8 cellular contexts compared by ENCODE assay signal in the genomic region with DNA sequence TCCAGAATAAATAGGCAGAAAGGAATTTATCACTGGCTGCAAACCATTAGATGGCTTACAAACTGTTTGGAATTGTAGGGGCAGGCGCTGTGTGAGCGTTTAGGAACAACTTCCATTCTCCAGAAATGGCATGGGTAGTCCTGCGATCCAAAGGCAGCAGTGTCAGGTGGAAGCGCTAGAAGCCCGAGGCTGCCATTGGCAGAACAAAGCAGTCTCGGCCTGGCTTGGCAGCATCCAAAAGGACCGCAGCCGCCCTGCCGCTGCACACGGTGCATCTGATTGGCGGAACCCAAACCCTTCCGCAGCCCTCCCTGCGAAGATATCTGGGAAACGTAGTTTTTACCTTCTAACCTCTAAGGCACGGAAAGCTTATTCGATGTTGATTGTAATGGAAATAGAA. TPM values are rescaled to one million over a fixed set of nuclear protein-coding genes. Genes with fewer than 3 reads are reported as not detected.
A peak's percentile ranks its signal among the peaks of the same experiment; 100 is the strongest.
DNase-seq lines count a peak whose midpoint lies in the region; ATAC-seq and TF ChIP-seq lines count a peak whose summit lies in the region.

No MANE protein-coding gene starts in this region.

- H3K4me3 ChIP-seq in adrenal gland (peak overlapping the region in 1 of 4 donors; percentile 9), ovary (peak overlapping the region; percentile 23), upper lobe of right lung (no peak overlapping the region)

- TF ChIP-seq POLR2A in adrenal gland (IDR thresholded peaks at IDR 0.05), result no peak
- no peak for TF ChIP-seq POLR2A in ovary (IDR thresholded peaks at IDR 0.05)

- H3K27ac ChIP-seq in adrenal gland, result no peak overlapping the region
- H3K27ac ChIP-seq in ovary, result no peak overlapping the region
- H3K27ac ChIP-seq in upper lobe of right lung, result no peak overlapping the region

- H3K4me1 ChIP-seq in adrenal gland (replicated peaks in 1 of 2) (no peaks in the 10 kb centered on the region), ovary (ENCODE audit: insufficient read depth) (peaks cover 3% of the 10 kb centered on the region), upper lobe of right lung (peaks cover 4% of the 10 kb centered on the region)

- WGBS in adrenal gland, 4 donors, result 4 to 16% (median 8%) methylated on average over 11 to 16 of the region's 16 CpGs
- 3 to 6% (median 4%) methylated on average over 16 of the region's 16 CpGs for WGBS in ovary, 3 donors

- H3K9me3 ChIP-seq in adrenal gland (replicated peaks in 1 of 3) (no peaks in the 10 kb centered on the region), ovary (no peaks in the 10 kb centered on the region), upper lobe of right lung (no peaks in the 10 kb centered on the region)

- no peaks in the 10 kb centered on the region for H3K27me3 ChIP-seq in adrenal gland
- H3K27me3 ChIP-seq in ovary, result no peaks in the 10 kb centered on the region
- H3K27me3 ChIP-seq in upper lobe of right lung, result peaks cover 6% of the 10 kb centered on the region

- ATAC-seq in HG02678 (IDR thresholded peaks at IDR 0.05; ENCODE audit: unreplicated experiment) (peak; percentile 87), Right ventricle myocardium superior (ENCODE audit: poor library complexity) (peak; percentile 99), upper lobe of right lung (peak; percentile 90)

- intact Hi-C loops in adrenal gland (cut with DNase I), result no loop called here
- intact Hi-C loops in Right ventricle myocardium superior (cut with DNase I), result no loop called here
- intact Hi-C loops in ovary (cut with DNase I), result loop anchor here in 2 of 4 donors (5.0 to 10.0 kb wide), 2 partner anchors 99 to 101 kb away; no protein-coding TSS in a partner anchor
- intact Hi-C loops in upper lobe of right lung (cut with DNase I), result loop anchor here (10.0 kb wide), 1 partner anchor 99 kb away; no protein-coding TSS in a partner anchor

- no peak for TF ChIP-seq EP300 in ovary (IDR thresholded peaks at IDR 0.05)

- DNase-seq in ELF-1 (ENCODE audit: low read depth, low spot score) (peak; percentile 85), T follicular helper cell (ENCODE audit: low read depth) (peak; percentile 37), adrenal gland (peak; percentile 48 to 86 (median 72)), Right ventricle myocardium superior (peak; percentile 86), ovary (peak; percentile 70 to 83 (median 72)), upper lobe of right lung (peak; percentile 83), MV-4-11 (lab: John Stamatoyannopoulos, UW) (no peak)

- H3K36me3 ChIP-seq in adrenal gland (replicated peaks in 1 of 2) (no peaks in the 10 kb centered on the region), ovary (no peaks in the 10 kb centered on the region), upper lobe of right lung (no peaks in the 10 kb centered on the region)

- TF ChIP-seq CTCF in adrenal gland (IDR thresholded peaks at IDR 0.05) (no peak), ovary (IDR thresholded peaks at IDR 0.05) (no peak), upper lobe of right lung (IDR thresholded peaks at IDR 0.05) (no peak)

RNA-seq across cellular contexts. Expression of a gene that starts 23.6 kb away (rescaled TPM):
- 10 to 100 TPM; 24.6 to 63.0 (median 45.4) TPM for total RNA-seq in adrenal gland
- 10 to 100 TPM; 29.4 to 64.0 (median 51.7) TPM for polyA plus RNA-seq in adrenal gland
- total RNA-seq in Right ventricle myocardium superior, result 50.0 TPM
- total RNA-seq in ovary, result 100 to 1,000 TPM in 3 of 7 donors, 10 to 100 TPM in 4; 72.1 to 116 (median 95.0) TPM
- 10 to 100 TPM; 83.8 to 86.6 TPM for polyA plus RNA-seq in ovary
- total RNA-seq in upper lobe of right lung, result 94.3 TPM
